Comparison of ENCODE assay signal across 1 cellular context in genomic region chr1:245045087-245045881, GRCh38.
TF ChIP-seq lines count a peak whose summit lies in the region.

No MANE protein-coding gene starts in this region.

TF ChIP-seq in HepG2, 621 proteins besides CTCF, POLR2A, EP300 and RAD21 (continued from another document and continues in another):
- TF ChIP-seq, protein P1, sequence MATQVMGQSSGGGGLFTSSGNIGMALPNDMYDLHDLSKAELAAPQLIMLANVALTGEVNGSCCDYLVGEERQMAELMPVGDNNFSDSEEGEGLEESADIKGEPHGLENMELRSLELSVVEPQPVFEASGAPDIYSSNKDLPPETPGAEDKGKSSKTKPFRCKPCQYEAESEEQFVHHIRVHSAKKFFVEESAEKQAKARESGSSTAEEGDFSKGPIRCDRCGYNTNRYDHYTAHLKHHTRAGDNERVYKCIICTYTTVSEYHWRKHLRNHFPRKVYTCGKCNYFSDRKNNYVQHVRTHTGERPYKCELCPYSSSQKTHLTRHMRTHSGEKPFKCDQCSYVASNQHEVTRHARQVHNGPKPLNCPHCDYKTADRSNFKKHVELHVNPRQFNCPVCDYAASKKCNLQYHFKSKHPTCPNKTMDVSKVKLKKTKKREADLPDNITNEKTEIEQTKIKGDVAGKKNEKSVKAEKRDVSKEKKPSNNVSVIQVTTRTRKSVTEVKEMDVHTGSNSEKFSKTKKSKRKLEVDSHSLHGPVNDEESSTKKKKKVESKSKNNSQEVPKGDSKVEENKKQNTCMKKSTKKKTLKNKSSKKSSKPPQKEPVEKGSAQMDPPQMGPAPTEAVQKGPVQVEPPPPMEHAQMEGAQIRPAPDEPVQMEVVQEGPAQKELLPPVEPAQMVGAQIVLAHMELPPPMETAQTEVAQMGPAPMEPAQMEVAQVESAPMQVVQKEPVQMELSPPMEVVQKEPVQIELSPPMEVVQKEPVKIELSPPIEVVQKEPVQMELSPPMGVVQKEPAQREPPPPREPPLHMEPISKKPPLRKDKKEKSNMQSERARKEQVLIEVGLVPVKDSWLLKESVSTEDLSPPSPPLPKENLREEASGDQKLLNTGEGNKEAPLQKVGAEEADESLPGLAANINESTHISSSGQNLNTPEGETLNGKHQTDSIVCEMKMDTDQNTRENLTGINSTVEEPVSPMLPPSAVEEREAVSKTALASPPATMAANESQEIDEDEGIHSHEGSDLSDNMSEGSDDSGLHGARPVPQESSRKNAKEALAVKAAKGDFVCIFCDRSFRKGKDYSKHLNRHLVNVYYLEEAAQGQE (IDR thresholded peaks at IDR 0.05; ENCODE audit: borderline replicate concordance in 1 of 2, low read depth in 1 of 2, low read length in 2 of 2), result peak in 1 of 2 experiments; percentile 83; a peak in 3 of 4 replicates
- TF ChIP-seq ARID2 (CRISPR knock-in tag; IDR thresholded peaks at IDR 0.05; ENCODE audit: borderline replicate concordance), result peak; percentile 30; the same call in 1 of the 2 replicates
- no peak for TF ChIP-seq IRX3 (CRISPR knock-in tag; IDR thresholded peaks at IDR 0.05; ENCODE audit: borderline replicate concordance, low read depth)
- TF ChIP-seq, protein P2, sequence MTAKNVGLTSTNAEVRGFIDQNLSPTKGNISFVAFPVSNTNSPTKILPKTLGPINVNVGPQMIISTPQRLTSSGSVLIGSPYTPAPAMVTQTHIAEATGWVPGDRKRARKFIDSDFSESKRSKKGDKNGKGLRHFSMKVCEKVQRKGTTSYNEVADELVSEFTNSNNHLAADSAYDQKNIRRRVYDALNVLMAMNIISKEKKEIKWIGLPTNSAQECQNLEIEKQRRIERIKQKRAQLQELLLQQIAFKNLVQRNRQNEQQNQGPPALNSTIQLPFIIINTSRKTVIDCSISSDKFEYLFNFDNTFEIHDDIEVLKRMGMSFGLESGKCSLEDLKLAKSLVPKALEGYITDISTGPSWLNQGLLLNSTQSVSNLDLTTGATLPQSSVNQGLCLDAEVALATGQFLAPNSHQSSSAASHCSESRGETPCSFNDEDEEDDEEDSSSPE (CRISPR knock-in tag; IDR thresholded peaks at IDR 0.05), result peak; percentile 39; the same call in 1 of the 2 replicates
- TF ChIP-seq, protein P3, sequence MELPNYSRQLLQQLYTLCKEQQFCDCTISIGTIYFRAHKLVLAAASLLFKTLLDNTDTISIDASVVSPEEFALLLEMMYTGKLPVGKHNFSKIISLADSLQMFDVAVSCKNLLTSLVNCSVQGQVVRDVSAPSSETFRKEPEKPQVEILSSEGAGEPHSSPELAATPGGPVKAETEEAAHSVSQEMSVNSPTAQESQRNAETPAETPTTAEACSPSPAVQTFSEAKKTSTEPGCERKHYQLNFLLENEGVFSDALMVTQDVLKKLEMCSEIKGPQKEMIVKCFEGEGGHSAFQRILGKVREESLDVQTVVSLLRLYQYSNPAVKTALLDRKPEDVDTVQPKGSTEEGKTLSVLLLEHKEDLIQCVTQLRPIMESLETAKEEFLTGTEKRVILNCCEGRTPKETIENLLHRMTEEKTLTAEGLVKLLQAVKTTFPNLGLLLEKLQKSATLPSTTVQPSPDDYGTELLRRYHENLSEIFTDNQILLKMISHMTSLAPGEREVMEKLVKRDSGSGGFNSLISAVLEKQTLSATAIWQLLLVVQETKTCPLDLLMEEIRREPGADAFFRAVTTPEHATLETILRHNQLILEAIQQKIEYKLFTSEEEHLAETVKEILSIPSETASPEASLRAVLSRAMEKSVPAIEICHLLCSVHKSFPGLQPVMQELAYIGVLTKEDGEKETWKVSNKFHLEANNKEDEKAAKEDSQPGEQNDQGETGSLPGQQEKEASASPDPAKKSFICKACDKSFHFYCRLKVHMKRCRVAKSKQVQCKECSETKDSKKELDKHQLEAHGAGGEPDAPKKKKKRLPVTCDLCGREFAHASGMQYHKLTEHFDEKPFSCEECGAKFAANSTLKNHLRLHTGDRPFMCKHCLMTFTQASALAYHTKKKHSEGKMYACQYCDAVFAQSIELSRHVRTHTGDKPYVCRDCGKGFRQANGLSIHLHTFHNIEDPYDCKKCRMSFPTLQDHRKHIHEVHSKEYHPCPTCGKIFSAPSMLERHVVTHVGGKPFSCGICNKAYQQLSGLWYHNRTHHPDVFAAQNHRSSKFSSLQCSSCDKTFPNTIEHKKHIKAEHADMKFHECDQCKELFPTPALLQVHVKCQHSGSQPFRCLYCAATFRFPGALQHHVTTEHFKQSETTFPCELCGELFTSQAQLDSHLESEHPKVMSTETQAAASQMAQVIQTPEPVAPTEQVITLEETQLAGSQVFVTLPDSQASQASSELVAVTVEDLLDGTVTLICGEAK (IDR thresholded peaks at IDR 0.05), result no peak
- TF ChIP-seq, protein P3 (CRISPR knock-in tag; IDR thresholded peaks at IDR 0.05), result peak; percentile 59; the same call in 1 of the 2 replicates
- peak; percentile 76; the same call in 1 of the 2 replicates for TF ChIP-seq FOXC1 (CRISPR knock-in tag; IDR thresholded peaks at IDR 0.05; ENCODE audit: borderline replicate concordance)
- peak; percentile 84 for TF ChIP-seq SAP130 (CRISPR knock-in tag; IDR thresholded peaks at IDR 0.05; ENCODE audit: low read depth)
- TF ChIP-seq SPEN (CRISPR knock-in tag; IDR thresholded peaks at IDR 0.05; ENCODE audit: low read depth), result 0 out of 2 replicates have a peak, but pooled peaks have one; percentile 47
- peak; percentile 95 for TF ChIP-seq POGZ (CRISPR knock-in tag; IDR thresholded peaks at IDR 0.05)
- TF ChIP-seq ZNF749 (CRISPR knock-in tag; IDR thresholded peaks at IDR 0.05; ENCODE audit: borderline replicate concordance), result no peak
- peak; percentile 87 for TF ChIP-seq NFYC (CRISPR knock-in tag; IDR thresholded peaks at IDR 0.05)
- TF ChIP-seq, protein P4, sequence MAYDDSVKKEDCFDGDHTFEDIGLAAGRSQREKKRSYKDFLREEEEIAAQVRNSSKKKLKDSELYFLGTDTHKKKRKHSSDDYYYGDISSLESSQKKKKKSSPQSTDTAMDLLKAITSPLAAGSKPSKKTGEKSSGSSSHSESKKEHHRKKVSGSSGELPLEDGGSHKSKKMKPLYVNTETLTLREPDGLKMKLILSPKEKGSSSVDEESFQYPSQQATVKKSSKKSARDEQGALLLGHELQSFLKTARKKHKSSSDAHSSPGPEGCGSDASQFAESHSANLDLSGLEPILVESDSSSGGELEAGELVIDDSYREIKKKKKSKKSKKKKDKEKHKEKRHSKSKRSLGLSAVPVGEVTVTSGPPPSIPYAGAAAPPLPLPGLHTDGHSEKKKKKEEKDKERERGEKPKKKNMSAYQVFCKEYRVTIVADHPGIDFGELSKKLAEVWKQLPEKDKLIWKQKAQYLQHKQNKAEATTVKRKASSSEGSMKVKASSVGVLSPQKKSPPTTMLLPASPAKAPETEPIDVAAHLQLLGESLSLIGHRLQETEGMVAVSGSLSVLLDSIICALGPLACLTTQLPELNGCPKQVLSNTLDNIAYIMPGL (CRISPR knock-in tag; IDR thresholded peaks at IDR 0.05; ENCODE audit: borderline replicate concordance in 1 of 2, low read depth in 1 of 2), result peak in 1 of 2 experiments; percentile 50; a peak in 2 of 4 replicates
- TF ChIP-seq ZNF230 (CRISPR knock-in tag; IDR thresholded peaks at IDR 0.05), result no peak
- no peak for TF ChIP-seq CBFB (CRISPR knock-in tag; IDR thresholded peaks at IDR 0.05)
- TF ChIP-seq ZC3H13 (CRISPR knock-in tag; IDR thresholded peaks at IDR 0.05), result no peak
- 0 out of 2 replicates have a peak, but pooled peaks have one; percentile 11 for TF ChIP-seq FOXJ3 (CRISPR knock-in tag; IDR thresholded peaks at IDR 0.05; ENCODE audit: borderline replicate concordance)
- peak; percentile 2; the same call in 1 of the 2 replicates for TF ChIP-seq HOXA3 (CRISPR knock-in tag; IDR thresholded peaks at IDR 0.05)
- TF ChIP-seq ZNF335 (CRISPR knock-in tag; IDR thresholded peaks at IDR 0.05), result peak; percentile 24; the same call in 1 of the 2 replicates
- TF ChIP-seq ZNF256 (CRISPR knock-in tag; conservative IDR thresholded peaks at IDR 0.05), result no peak
- TF ChIP-seq, protein P5, sequence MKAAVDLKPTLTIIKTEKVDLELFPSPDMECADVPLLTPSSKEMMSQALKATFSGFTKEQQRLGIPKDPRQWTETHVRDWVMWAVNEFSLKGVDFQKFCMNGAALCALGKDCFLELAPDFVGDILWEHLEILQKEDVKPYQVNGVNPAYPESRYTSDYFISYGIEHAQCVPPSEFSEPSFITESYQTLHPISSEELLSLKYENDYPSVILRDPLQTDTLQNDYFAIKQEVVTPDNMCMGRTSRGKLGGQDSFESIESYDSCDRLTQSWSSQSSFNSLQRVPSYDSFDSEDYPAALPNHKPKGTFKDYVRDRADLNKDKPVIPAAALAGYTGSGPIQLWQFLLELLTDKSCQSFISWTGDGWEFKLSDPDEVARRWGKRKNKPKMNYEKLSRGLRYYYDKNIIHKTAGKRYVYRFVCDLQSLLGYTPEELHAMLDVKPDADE (CRISPR knock-in tag; IDR thresholded peaks at IDR 0.05), result no peak
- TF ChIP-seq ZBTB43 (CRISPR knock-in tag; conservative IDR thresholded peaks at IDR 0.05), result no peak
- no peak for TF ChIP-seq CCAR2 (optimal IDR thresholded peaks at IDR 0.05; ENCODE audit: low read depth, low read length)
- TF ChIP-seq, protein P6, sequence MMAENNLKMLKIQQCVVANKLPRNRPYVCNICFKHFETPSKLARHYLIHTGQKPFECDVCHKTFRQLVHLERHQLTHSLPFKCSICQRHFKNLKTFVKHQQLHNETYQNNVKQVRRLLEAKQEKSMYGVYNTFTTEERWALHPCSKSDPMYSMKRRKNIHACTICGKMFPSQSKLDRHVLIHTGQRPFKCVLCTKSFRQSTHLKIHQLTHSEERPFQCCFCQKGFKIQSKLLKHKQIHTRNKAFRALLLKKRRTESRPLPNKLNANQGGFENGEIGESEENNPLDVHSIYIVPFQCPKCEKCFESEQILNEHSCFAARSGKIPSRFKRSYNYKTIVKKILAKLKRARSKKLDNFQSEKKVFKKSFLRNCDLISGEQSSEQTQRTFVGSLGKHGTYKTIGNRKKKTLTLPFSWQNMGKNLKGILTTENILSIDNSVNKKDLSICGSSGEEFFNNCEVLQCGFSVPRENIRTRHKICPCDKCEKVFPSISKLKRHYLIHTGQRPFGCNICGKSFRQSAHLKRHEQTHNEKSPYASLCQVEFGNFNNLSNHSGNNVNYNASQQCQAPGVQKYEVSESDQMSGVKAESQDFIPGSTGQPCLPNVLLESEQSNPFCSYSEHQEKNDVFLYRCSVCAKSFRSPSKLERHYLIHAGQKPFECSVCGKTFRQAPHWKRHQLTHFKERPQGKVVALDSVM (CRISPR knock-in tag; IDR thresholded peaks at IDR 0.05), result peak; percentile 97
- peak; percentile 70; the same call in 1 of the 2 replicates for TF ChIP-seq ZNF33A (CRISPR knock-in tag; IDR thresholded peaks at IDR 0.05; ENCODE audit: borderline replicate concordance)
- no peak for TF ChIP-seq ZNF713 (CRISPR knock-in tag; IDR thresholded peaks at IDR 0.05)
- TF ChIP-seq RXRA (CRISPR knock-in tag; IDR thresholded peaks at IDR 0.05), result no peak
- no peak for TF ChIP-seq IKZF1 (IDR thresholded peaks at IDR 0.05)
- TF ChIP-seq KMT2A (CRISPR knock-in tag; IDR thresholded peaks at IDR 0.05), result peak; percentile 41; the same call in 1 of the 2 replicates
- TF ChIP-seq TARDBP (CRISPR knock-in tag; IDR thresholded peaks at IDR 0.05), result 0 out of 2 replicates have a peak, but pooled peaks have one; percentile 56
- no peak for TF ChIP-seq ZNF563 (CRISPR knock-in tag; IDR thresholded peaks at IDR 0.05)
- TF ChIP-seq ZNF652 (CRISPR knock-in tag; IDR thresholded peaks at IDR 0.05; ENCODE audit: borderline replicate concordance, low read depth), result no peak
- no peak for TF ChIP-seq ZNF780A (CRISPR knock-in tag; IDR thresholded peaks at IDR 0.05)
- peak; percentile 39; the same call in 1 of the 2 replicates for TF ChIP-seq CBX5 (CRISPR knock-in tag; IDR thresholded peaks at IDR 0.05; ENCODE audit: borderline replicate concordance)
- TF ChIP-seq ZBTB7B (CRISPR knock-in tag; IDR thresholded peaks at IDR 0.05), result no peak
- no peak for TF ChIP-seq ZNF446 (CRISPR knock-in tag; IDR thresholded peaks at IDR 0.05)
- TF ChIP-seq SIN3A (IDR thresholded peaks at IDR 0.05; ENCODE audit: borderline replicate concordance, low read depth, low read length), result no peak
